ENCODE assay signal across 8 cellular contexts in genomic region chr10:104300002-104300735, GRCh38. TPM values are rescaled to one million over a fixed set of nuclear protein-coding genes. Genes with fewer than 3 reads are reported as not detected.
DNase-seq lines count a peak whose midpoint lies in the region; ATAC-seq and TF ChIP-seq lines count a peak whose summit lies in the region.

No MANE protein-coding gene starts in this region.

- peak overlapping the region; percentile 99 for H3K27ac Mint-ChIP-seq in glutamatergic neuron (ENCODE audit: unreplicated experiment)

- H3K9me3 Mint-ChIP-seq in glutamatergic neuron (ENCODE audit: unreplicated experiment) = peaks cover 12% of the 10 kb centered on the region

- H3K4me3 Mint-ChIP-seq in glutamatergic neuron (ENCODE audit: unreplicated experiment) = peak overlapping the region; percentile 79

- H3K4me1 Mint-ChIP-seq in glutamatergic neuron (ENCODE audit: low read depth, unreplicated experiment) = peaks cover 42% of the 10 kb centered on the region

- intact Hi-C loops in sciatic nerve (cut with DNase I) = loop anchor here (5.0 kb wide), 1 partner anchor 47 kb away; no protein-coding TSS in a partner anchor

- TF ChIP-seq CTCF in VCaP (conservative IDR thresholded peaks at IDR 0.05) (no peak), glutamatergic neuron (IDR thresholded peaks at IDR 0.05; ENCODE audit: partially characterized antibody, unreplicated experiment) (no peak)

- DNase-seq in ELR (ENCODE audit: low read depth) = peak; percentile 99
- DNase-seq in glutamatergic neuron = no peak
- DNase-seq in sciatic nerve (ENCODE audit: low spot score) = no peak
- DNase-seq in stimulated activated CD8-positive, alpha-beta memory T cell treated with anti-CD3 and anti-CD28 coated beads, Interleukin-4, amount 100 ng/mL, for 48 hours = no peak
- no peak for DNase-seq in DMS153 (lab: John Stamatoyannopoulos, UW)

- ATAC-seq in sciatic nerve = peak; percentile 69
- no peak for ATAC-seq in HG03095 (IDR thresholded peaks at IDR 0.05; ENCODE audit: unreplicated experiment)
- no peak for ATAC-seq in GM21717 (IDR thresholded peaks at IDR 0.05; ENCODE audit: unreplicated experiment)

- H3K27me3 Mint-ChIP-seq in glutamatergic neuron (ENCODE audit: unreplicated experiment) = peaks cover 6% of the 10 kb centered on the region

- H3K36me3 Mint-ChIP-seq in glutamatergic neuron (ENCODE audit: unreplicated experiment) = peaks cover 20% of the 10 kb centered on the region

- H3K27ac ChIP-seq in VCaP = peak overlapping the region; percentile 80

RNA-seq across cellular contexts. Expression of gene GSTO2, which starts 31.2 kb away (rescaled TPM):
- total RNA-seq in glutamatergic neuron (ENCODE audit: unreplicated experiment) = 2.0 TPM
- total RNA-seq in sciatic nerve = 2.1 TPM

RNA-seq across cellular contexts. Expression of gene ITPRIP, which starts 38.1 kb away (rescaled TPM):
- 19.8 TPM for total RNA-seq in glutamatergic neuron (ENCODE audit: unreplicated experiment)
- 24.7 TPM for total RNA-seq in sciatic nerve

RNA-seq across cellular contexts. Expression of gene GSTO1, which starts 45.5 kb away (rescaled TPM):
- total RNA-seq in glutamatergic neuron (ENCODE audit: unreplicated experiment) (26.8 TPM), sciatic nerve (55.7 TPM)

RNA-seq across cellular contexts. Expression of gene CFAP58, which starts 53.5 kb away (rescaled TPM):
- total RNA-seq in glutamatergic neuron (ENCODE audit: unreplicated experiment) (2.2 TPM), sciatic nerve (0.67 TPM)
